Comparison of ENCODE assay signal across 9 cellular contexts in genomic region chr15:100123611-100124010, GRCh38.
"Had no signal": no experiment of that assay in that cellular context is flagged by ENCODE, and none has a peak within 500 bp of the region (broad histone marks: within the 10 kb centered on the region; RNA-seq: fewer than 3 reads in every experiment).

No MANE protein-coding gene starts in this region.

- H3K9me3 ChIP-seq: ovary had no signal

- H3K27ac ChIP-seq: ascending aorta, ovary, thoracic aorta had no signal

- H3K36me3 ChIP-seq: ascending aorta, ovary, thoracic aorta had no signal

- H3K4me3 ChIP-seq: ascending aorta, ovary, thoracic aorta had no signal

- ATAC-seq: activated CD4-positive, CD25-positive, alpha-beta regulatory T cell treated with anti-CD3 and anti-CD28 coated beads, Interleukin-2, amount 50 U/mL, for 24 hours; stimulated activated naive CD8-positive, alpha-beta T cell treated with anti-CD3 and anti-CD28 coated beads, Interleukin-15, amount 100 ng/mL, for 72 hours had no signal

- H3K27me3 ChIP-seq: ascending aorta, ovary had no signal

- DNase-seq: activated naive CD8-positive, alpha-beta T cell treated with anti-CD3 and anti-CD28 coated beads, Interleukin-2, amount 10 ng/mL, durations not matched to agents 7 days and 5 days; hippocampal formation; kidney glomerular epithelial cell; stimulated activated CD4-positive, alpha-beta T cell treated with anti-CD3 and anti-CD28 coated beads, Interleukin-4, amount 100 ng/mL, for 4 hours; stimulated activated naive CD8-positive, alpha-beta T cell treated with anti-CD3 and anti-CD28 coated beads, Interleukin-15, amount 100 ng/mL, for 72 hours had no signal
